11 cellular contexts compared by ENCODE assay signal in genomic region chr9:129415031-129415953, GRCh38.
DNase-seq lines count a peak whose midpoint lies in the region; ATAC-seq, FAIRE-seq and TF ChIP-seq lines count a peak whose summit lies in the region.
"Had no signal": no experiment of that assay in that cellular context is flagged by ENCODE, and none has a peak within 500 bp of the region (broad histone marks: within the 10 kb centered on the region; RNA-seq: fewer than 3 reads in every experiment).

No MANE protein-coding gene starts in this region.

- intact Hi-C loops in heart left ventricle (cut with DNase I) = loop anchor here in 7 of 10 donors (2.0 to 10.0 kb wide), 6 partner anchors 42 to 240 kb away; partner anchors contain the start of gene IER5L (in 2 of the 7)
- intact Hi-C loops in left ventricle myocardium superior (cut with micrococcal nuclease) = no loop called here
- intact Hi-C loops in uterus (cut with DNase I; ENCODE audit: low total_unique reads) = loop anchor here (10.0 kb wide), 1 partner anchor 240 kb away; the partner anchor contains the start of gene IER5L

- peaks cover 75% of the 10 kb centered on the region for H3K4me1 Mint-ChIP-seq in nephron progenitor cell

- TF ChIP-seq EP300 in H1 (IDR thresholded peaks at IDR 0.05; ENCODE audit: borderline replicate concordance in 1 of 2, low read depth in 2 of 2, low read length in 2 of 2) = no peak

- H2BK12ac ChIP-seq in H1 (ENCODE audit: low read depth, low read length) = peak overlapping the region; percentile 18; the same call in 1 of the 2 replicates

- no peak overlapping the region for H3K14ac ChIP-seq in H1 (ENCODE audit: insufficient read length)

- H3K79me2 ChIP-seq in H1 (ENCODE audit: control insufficient read depth in 1 of 2, insufficient read depth in 2 of 2, low read length in 2 of 2) = no peaks in the 10 kb centered on the region

- H2BK120ac ChIP-seq in H1 (replicated peaks; ENCODE audit: low read depth, low read length) = no peak overlapping the region

- H3K4me3 Mint-ChIP-seq in nephron progenitor cell = peak overlapping the region; percentile 18

- H3K4ac ChIP-seq in H1 (replicated peaks; ENCODE audit: insufficient read length, low read depth, low read length) = no peak overlapping the region

- DNase-seq in heart left ventricle = peak in 1 of 5 donors; percentile 57
- DNase-seq in left ventricle myocardium superior = no peak
- DNase-seq in H1 (ENCODE audit: low read depth in 1 of 2, low spot score in 2 of 2) = no peak
- DNase-seq in nephron progenitor cell = no peak
- no peak for DNase-seq in uterus
- DNase-seq in KG1 (lab: John Stamatoyannopoulos, UW) = no peak
- DNase-seq: NCI-H2081 treated with DMSO at 0.1 percent for 48 hours; stimulated activated naive CD8-positive, alpha-beta T cell treated with anti-CD3 and anti-CD28 coated beads, Interleukin-15, amount 100 ng/mL, for 72 hours had no signal

- no peak overlapping the region for H2AFZ ChIP-seq in H1 (ENCODE audit: low read length)

- H3K18ac ChIP-seq in H1 (ENCODE audit: extremely low read depth, low read length) = 0 out of 2 replicates have a peak overlapping the region, but pooled peaks have one; percentile 87

- no peak overlapping the region for H3K9ac ChIP-seq in H1 (replicated peaks in 1 of 4; ENCODE audit: extremely low read depth in 1 of 4, low read depth in 3 of 4, low read length in 3 of 4)

- peak overlapping the region in 1 of 12 donors; percentile 10 for H3K4me3 ChIP-seq in heart left ventricle
- H3K4me3 ChIP-seq in H1 (ENCODE audit: extremely low read depth in 1 of 4, insufficient read depth in 2 of 4, low read depth in 3 of 4, low read length in 4 of 4) = peak overlapping the region in 1 of 4 experiments; percentile 88; a peak in 3 of 8 replicates
- H3K4me3 ChIP-seq in uterus = no peak overlapping the region

- no peak overlapping the region for H2BK5ac ChIP-seq in H1 (ENCODE audit: low read depth, low read length)

- H3K56ac ChIP-seq in H1 (replicated peaks; ENCODE audit: insufficient read length, low read depth, low read length) = no peak overlapping the region

- peaks cover 6% of the 10 kb centered on the region for H3K36me3 Mint-ChIP-seq in nephron progenitor cell (ENCODE audit: low read depth)

- CTCF ChIA-PET in H1 (lab: Charles Lee; ENCODE audit: partially characterized antibody) = interaction anchor here (0.7 to 2.0 kb wide), 7 partner anchors 16 to 280 kb away, joined by 3 to 8 read pairs (median 3); no protein-coding TSS in a partner anchor

- no peak overlapping the region for H4K5ac ChIP-seq in H1 (ENCODE audit: insufficient read length, low read depth, low read length)

- no peak for TF ChIP-seq RAD21 in H1 (IDR thresholded peaks at IDR 0.05 in 1 of 2, conservative IDR thresholded peaks at IDR 0.05 in 1 of 2; ENCODE audit: low read depth in 2 of 2, low read length in 2 of 2)

- H3K23me2 ChIP-seq in H1 (ENCODE audit: low read depth, low read length) = peaks cover 2% of the 10 kb centered on the region; the same call in 1 of the 2 replicates

- 71 to 80% (median 78%) methylated on average over 18 to 21 of the region's 21 CpGs for WGBS in heart left ventricle, 4 donors
- 83% methylated on average over 17 of the region's 21 CpGs; no CpG with 5 or more reads in 1 of the 2 experiments for WGBS in H1 (ENCODE audit: extremely low coverage in 1 of 2, insufficient coverage in 1 of 2, insufficient read length in 1 of 2, insufficient replicate concordance in 2 of 2, low coverage in 1 of 2, low lambda C conversion rate in 2 of 2, missing lambda C conversion rate in 1 of 2), 2 experiments

- H3K27ac ChIP-seq in heart left ventricle = peak overlapping the region; percentile 94 to 100 (median 100)
- H3K27ac ChIP-seq in H1 (ENCODE audit: low read depth, low read length) = no peak overlapping the region
- peak overlapping the region; percentile 99 for H3K27ac ChIP-seq in uterus

- H4K20me1 ChIP-seq in H1 (replicated peaks in 1 of 2; ENCODE audit: control insufficient read depth in 1 of 2, insufficient read depth in 2 of 2, low read length in 2 of 2) = peaks cover 0 to 1% of the 10 kb centered on the region in 2 experiments

- H3K9me3 Mint-ChIP-seq in nephron progenitor cell = peaks cover 6% of the 10 kb centered on the region

- H4K8ac ChIP-seq in H1 (ENCODE audit: extremely low read depth, insufficient read depth, low read length) = no peak overlapping the region

- H3K36me3 ChIP-seq in heart left ventricle (no peaks in the 10 kb centered on the region), H1 (ENCODE audit: control insufficient read depth in 2 of 4, insufficient read depth in 4 of 4, low read length in 3 of 4) (no peaks in the 10 kb centered on the region), uterus (no peaks in the 10 kb centered on the region)

- H3K9me3 ChIP-seq in heart left ventricle (peaks cover 0 to 5% (median 0%) of the 10 kb centered on the region in 12 donors), H1 (ENCODE audit: insufficient read depth in 2 of 2, low read depth in 1 of 2, low read length in 1 of 2) (peaks cover 0 to 2% of the 10 kb centered on the region in 2 experiments; a peak in 2 of 4 replicates), uterus (no peaks in the 10 kb centered on the region)

- peak overlapping the region; percentile 27 to 69; a peak in 3 of 4 replicates for H3K4me2 ChIP-seq in H1 (ENCODE audit: insufficient read depth in 1 of 2, low read depth in 2 of 2, low read length in 2 of 2)

- H3K4me1 ChIP-seq in heart left ventricle (peaks cover 4 to 49% (median 32%) of the 10 kb centered on the region in 12 donors), H1 (replicated peaks in 1 of 4; ENCODE audit: control insufficient read depth in 3 of 4, insufficient read depth in 4 of 4, low read length in 3 of 4) (peaks cover 0 to 24% (median 18%) of the 10 kb centered on the region in 4 experiments; a peak in 6 of 7 replicates), uterus (peaks cover 5 to 16% of the 10 kb centered on the region in 2 donors)

- TF ChIP-seq POLR2A in heart left ventricle (IDR thresholded peaks at IDR 0.05) (no peak), H1 (IDR thresholded peaks at IDR 0.05; ENCODE audit: control extremely low read depth in 1 of 2, low read depth in 2 of 2, low read length in 2 of 2) (no peak), uterus (IDR thresholded peaks at IDR 0.05) (no peak)

- peak overlapping the region; percentile 46; the same call in 1 of the 2 replicates for H2AK5ac ChIP-seq in H1 (ENCODE audit: low read depth, low read length)

- H3K79me1 ChIP-seq in H1 (ENCODE audit: low read depth, low read length) = no peaks in the 10 kb centered on the region

- H2BK20ac ChIP-seq in H1 (ENCODE audit: low read length) = 0 out of 2 replicates have a peak overlapping the region, but pooled peaks have one; percentile 13

- POLR2A ChIA-PET in H1 (lab: Charles Lee; ENCODE audit: partially characterized antibody) = interaction anchor here (1.0 to 1.9 kb wide), 4 partner anchors 16 to 81 kb away, joined by 3 to 5 read pairs (median 4); no protein-coding TSS in a partner anchor

- no peak for TF ChIP-seq CTCF in heart left ventricle (IDR thresholded peaks at IDR 0.05)
- no peak for TF ChIP-seq CTCF in H1 (IDR thresholded peaks at IDR 0.05; ENCODE audit: control extremely low read depth in 1 of 3, insufficient read depth in 1 of 3, low read depth in 1 of 3, low read length in 3 of 3)
- no peak for TF ChIP-seq CTCF in nephron progenitor cell (IDR thresholded peaks at IDR 0.05)
- TF ChIP-seq CTCF in uterus (IDR thresholded peaks at IDR 0.05) = no peak

- no peak for FAIRE-seq in H1 (lab: Jason Lieb, UNC)
- FAIRE-seq: frontal cortex had no signal

- H4K91ac ChIP-seq in H1 (replicated peaks; ENCODE audit: insufficient read length, low read length) = no peak overlapping the region

- H3K27me3 ChIP-seq in heart left ventricle (no peaks in the 10 kb centered on the region), H1 (replicated peaks in 1 of 4; ENCODE audit: control insufficient read depth in 3 of 4, extremely low read depth in 1 of 4, insufficient read depth in 3 of 4, low read length in 3 of 4) (peaks cover 0 to 6% (median 0%) of the 10 kb centered on the region in 4 experiments; a peak in 5 of 7 replicates), uterus (no peaks in the 10 kb centered on the region)

- H3K23ac ChIP-seq in H1 (ENCODE audit: insufficient read length) = no peak overlapping the region

- peak overlapping the region; percentile 74; the same call in 1 of the 2 replicates for H2BK15ac ChIP-seq in H1 (ENCODE audit: low read length)

- ATAC-seq in heart left ventricle = no peak
- ATAC-seq in left ventricle myocardium superior = no peak
- ATAC-seq in GM19397 (IDR thresholded peaks at IDR 0.05; ENCODE audit: unreplicated experiment) = no peak
- no peak for ATAC-seq in HG02840 (IDR thresholded peaks at IDR 0.05; ENCODE audit: low FRiP score, unreplicated experiment)
- ATAC-seq: stimulated activated naive CD8-positive, alpha-beta T cell treated with anti-CD3 and anti-CD28 coated beads, Interleukin-15, amount 100 ng/mL, for 72 hours had no signal

- H3K27me3 Mint-ChIP-seq in nephron progenitor cell (ENCODE audit: low read depth, poor library complexity) = peaks cover 6% of the 10 kb centered on the region
- H3K27me3 Mint-ChIP-seq: stimulated activated naive CD8-positive, alpha-beta T cell treated with anti-CD3 and anti-CD28 coated beads, Interleukin-15, amount 100 ng/mL, for 72 hours had no signal

- H3K27ac Mint-ChIP-seq in nephron progenitor cell = peak overlapping the region; percentile 99

TF ChIP-seq in H1, 55 proteins besides CTCF, POLR2A, EP300 and RAD21:
- TF ChIP-seq TAF1 (IDR thresholded peaks at IDR 0.05; ENCODE audit: low read depth, low read length) (no peak), KDM1A (IDR thresholded peaks at IDR 0.05; ENCODE audit: borderline replicate concordance, low read length) (peak; percentile 87; the same call in 1 of the 2 replicates)
TF ChIP-seq in H1: peak in this region for 1.
